ENCODE assay signal across 10 cellular contexts in the genomic region with DNA sequence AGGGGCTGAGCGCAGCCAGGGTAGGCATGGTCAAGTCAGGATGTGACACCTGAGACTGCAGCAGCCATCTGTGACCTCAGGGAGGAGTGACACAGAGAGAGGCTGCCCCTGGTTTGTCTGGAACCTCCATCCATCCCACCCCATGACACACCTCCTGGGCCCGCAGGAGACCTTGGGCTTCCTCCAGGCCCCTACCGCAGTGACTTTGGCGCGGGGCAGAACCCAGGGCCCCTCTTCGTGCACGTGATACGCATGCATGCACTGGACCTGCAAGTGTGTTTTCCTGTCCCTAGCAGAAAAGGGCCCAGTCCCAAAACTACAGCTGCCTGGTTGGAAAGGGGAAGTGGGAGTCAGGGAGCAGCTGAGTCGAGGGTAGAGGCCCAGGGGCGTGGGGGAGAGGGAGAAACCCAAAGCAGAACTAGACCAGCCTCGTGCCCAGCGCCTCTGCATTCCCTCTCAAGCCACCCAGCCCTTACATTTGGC. TPM values are rescaled to one million over a fixed set of nuclear protein-coding genes. Genes with fewer than 3 reads are reported as not detected.
A peak's percentile ranks its signal among the peaks of the same experiment; 100 is the strongest.
DNase-seq lines count a peak whose midpoint lies in the region; ATAC-seq and TF ChIP-seq lines count a peak whose summit lies in the region.
"Had no signal": no experiment of that assay in that cellular context is flagged by ENCODE, and none has a peak within 500 bp of the region (broad histone marks: within the 10 kb centered on the region; RNA-seq: fewer than 3 reads in every experiment).

No MANE protein-coding gene starts in this region.

- TF ChIP-seq EP300 in esophagus muscularis mucosa (IDR thresholded peaks at IDR 0.05), result no peak

- no peak overlapping the region for H3K4me3 Mint-ChIP-seq in activated CD4-positive, alpha-beta T cell treated with anti-CD3 and anti-CD28 coated beads for 36 hours

- no peaks in the 10 kb centered on the region for H3K9me3 Mint-ChIP-seq in activated CD4-positive, alpha-beta T cell treated with anti-CD3 and anti-CD28 coated beads for 36 hours (ENCODE audit: low read depth)

- H3K4me3 ChIP-seq in tibial artery, result no peak overlapping the region
- no peak overlapping the region for H3K4me3 ChIP-seq in esophagus muscularis mucosa
- H3K4me3 ChIP-seq: A549 had no signal

- no peak for DNase-seq in activated CD4-positive, alpha-beta T cell treated with anti-CD3 and anti-CD28 coated beads for 36 hours
- DNase-seq in activated CD4-positive, alpha-beta T cell treated with anti-CD3 and anti-CD28 coated beads for 1 hour, result no peak
- DNase-seq in RPMI8226 (peak; percentile 72), left colon (peak; percentile 34 to 53), tibial artery (peak; percentile 73 to 81), esophagus muscularis mucosa (ENCODE audit: extremely low spot score) (no peak), NCI-H1417 treated with DMSO at 0.1 percent for 48 hours (lab: John Stamatoyannopoulos, UW) (no peak)

- no peaks in the 10 kb centered on the region for H3K36me3 Mint-ChIP-seq in activated CD4-positive, alpha-beta T cell treated with anti-CD3 and anti-CD28 coated beads for 36 hours (ENCODE audit: low read depth)

- H3K4me1 ChIP-seq in tibial artery, result no peaks in the 10 kb centered on the region
- H3K4me1 ChIP-seq in esophagus muscularis mucosa, result peaks cover 0 to 5% (median 0%) of the 10 kb centered on the region in 4 donors
- H3K4me1 ChIP-seq: A549 had no signal

- H3K27me3 ChIP-seq in tibial artery (peaks cover 0 to 48% of the 10 kb centered on the region in 2 donors), esophagus muscularis mucosa (peaks cover 0 to 82% (median 2%) of the 10 kb centered on the region in 4 donors)

- H3K27me3 Mint-ChIP-seq in activated CD4-positive, alpha-beta T cell treated with anti-CD3 and anti-CD28 coated beads for 36 hours, result no peaks in the 10 kb centered on the region

- H3K27ac Mint-ChIP-seq in activated CD4-positive, alpha-beta T cell treated with anti-CD3 and anti-CD28 coated beads for 36 hours, result peak overlapping the region; percentile 45

- CTCF ChIA-PET in activated CD4-positive, alpha-beta T cell treated with anti-CD3 and anti-CD28 coated beads for 36 hours (lab: Charles Lee), result interaction anchor here (0.6 to 2.2 kb wide), 3 partner anchors 9 to 198 kb away, joined by 3 to 11 read pairs (median 4); no protein-coding TSS in a partner anchor

- 70% methylated on average over 12 of the region's 12 CpGs for WGBS in esophagus muscularis mucosa

- no peak overlapping the region for H3K27ac ChIP-seq in tibial artery
- H3K27ac ChIP-seq in esophagus muscularis mucosa (replicated peaks in 1 of 4), result no peak overlapping the region
- H3K27ac ChIP-seq: VCaP had no signal

- H3K4me1 Mint-ChIP-seq in activated CD4-positive, alpha-beta T cell treated with anti-CD3 and anti-CD28 coated beads for 36 hours, result peaks cover 53% of the 10 kb centered on the region

- ATAC-seq in activated CD4-positive, alpha-beta T cell treated with anti-CD3 and anti-CD28 coated beads for 36 hours, result no peak
- ATAC-seq in left colon (peak; percentile 13), GM19395 (IDR thresholded peaks at IDR 0.05; ENCODE audit: unreplicated experiment) (no peak)
- ATAC-seq: A549 had no signal

- TF ChIP-seq POLR2A in esophagus muscularis mucosa (IDR thresholded peaks at IDR 0.05; ENCODE audit: low read depth), result no peak

- TF ChIP-seq CTCF in tibial artery (IDR thresholded peaks at IDR 0.05) (no peak), esophagus muscularis mucosa (IDR thresholded peaks at IDR 0.05) (no peak)

- H3K9me3 ChIP-seq in tibial artery (no peaks in the 10 kb centered on the region), esophagus muscularis mucosa (no peaks in the 10 kb centered on the region)
- H3K9me3 ChIP-seq: A549 had no signal

- intact Hi-C loops in activated CD4-positive, alpha-beta T cell treated with anti-CD3 and anti-CD28 coated beads for 36 hours (cut with DNase I, micrococcal nuclease), result no loop called here
- intact Hi-C loops in left colon (cut with DNase I, micrococcal nuclease) (no loop called here), tibial artery (cut with DNase I; ENCODE audit: low total_unique reads) (no loop called here), esophagus muscularis mucosa (cut with DNase I) (no loop called here)

- POLR2A ChIA-PET in activated CD4-positive, alpha-beta T cell treated with anti-CD3 and anti-CD28 coated beads for 36 hours (lab: Charles Lee), result no interaction called here

- H3K36me3 ChIP-seq in tibial artery (no peaks in the 10 kb centered on the region), esophagus muscularis mucosa (no peaks in the 10 kb centered on the region)

RNA-seq across cellular contexts. Expression of a gene that starts 7.9 kb away (rescaled TPM):
- 10 to 100 TPM; 33.1 to 42.8 TPM for total RNA-seq in activated CD4-positive, alpha-beta T cell treated with anti-CD3 and anti-CD28 coated beads for 36 hours
- total RNA-seq in left colon (10 to 100 TPM in 1 of 2 donors, 1 to 10 TPM in 1; 2.6 to 10.4 TPM), esophagus muscularis mucosa (10 to 100 TPM in 2 of 4 donors, 1 to 10 TPM in 2; 5.1 to 27.3 (median 9.4) TPM)

RNA-seq across cellular contexts. Expression of a gene that starts 30.4 kb away (rescaled TPM):
- total RNA-seq in activated CD4-positive, alpha-beta T cell treated with anti-CD3 and anti-CD28 coated beads for 36 hours, result 100 to 1,000 TPM; 692 to 930 TPM
- total RNA-seq in left colon (10 to 100 TPM; 20.9 to 22.6 TPM), esophagus muscularis mucosa (10 to 100 TPM in 1 of 4 donors, 1 to 10 TPM in 3; 4.1 to 21.9 (median 7.2) TPM)

Comparison
In these comparisons a context has a peak if more than half of its experiments do, and no peak if none do; other contexts are left out.
1. DNase-seq: peak in RPMI8226 (single experiment), left colon (2 of 2) and tibial artery (2 of 2); none in activated CD4-positive, alpha-beta T cell treated with anti-CD3 and anti-CD28 coated beads for 36 hours (single experiment), activated CD4-positive, alpha-beta T cell treated with anti-CD3 and anti-CD28 coated beads for 1 hour (single experiment), esophagus muscularis mucosa (single experiment) and NCI-H1417 treated with DMSO at 0.1 percent for 48 hours (single experiment).
2. RNA of a gene that starts 30.4 kb away (total RNA-seq): 692 to 930 TPM in activated CD4-positive, alpha-beta T cell treated with anti-CD3 and anti-CD28 coated beads for 36 hours; 20.9 to 22.6 TPM in left colon and 4.1 to 21.9 TPM in esophagus muscularis mucosa; every median in the first group is over 10 times any median in the second.